9 cellular contexts compared by ENCODE assay signal in genomic region chr19:50664204-50664603, GRCh38. TPM values are rescaled to one million over a fixed set of nuclear protein-coding genes. Genes with fewer than 3 reads are reported as not detected.
"Had no signal": no experiment of that assay in that cellular context is flagged by ENCODE, and none has a peak within 500 bp of the region (broad histone marks: within the 10 kb centered on the region; RNA-seq: fewer than 3 reads in every experiment).

No MANE protein-coding gene starts in this region.

- H3K27ac ChIP-seq: GM23248, KMS-11 had no signal

- H3K9me3 ChIP-seq: HAP-1 had no signal

- DNase-seq: GM23248, GOT3, H7, IMR-90, KBM-7 had no signal

- FAIRE-seq: HTR-8/SVneo had no signal

- H3K36me3 ChIP-seq: HAP-1 had no signal

- H3K4me1 ChIP-seq: HAP-1 had no signal

- H2AFZ ChIP-seq: GM23248 had no signal

- H3K4me3 ChIP-seq: GM23248, HAP-1 had no signal

- H3K4me2 ChIP-seq: KMS-11 had no signal

- H3K9ac ChIP-seq: GM23248, KMS-11 had no signal

RNA-seq across cellular contexts. Expression of gene C19orf81, which starts 15.0 kb away (rescaled TPM):
- total RNA-seq: GM23248, HT-29, IMR-90 had no signal

RNA-seq across cellular contexts. Expression of gene SYT3, which starts 24.5 kb away (rescaled TPM):
- total RNA-seq: GM23248, HT-29, IMR-90 had no signal
- polyA plus RNA-seq: GM23248 had no signal

RNA-seq across cellular contexts. Expression of gene SHANK1, which starts 55.4 kb away (rescaled TPM):
- total RNA-seq: HT-29 had no signal
